Comparison of ENCODE assay signal across 13 cellular contexts in genomic region chr1:41221995-41222991, GRCh38. TPM values are rescaled to one million over a fixed set of nuclear protein-coding genes. Genes with fewer than 3 reads are reported as not detected.
DNase-seq lines count a peak whose midpoint lies in the region; ATAC-seq, FAIRE-seq and TF ChIP-seq lines count a peak whose summit lies in the region.
"Had no signal": no experiment of that assay in that cellular context is flagged by ENCODE, and none has a peak within 500 bp of the region (broad histone marks: within the 10 kb centered on the region; RNA-seq: fewer than 3 reads in every experiment).

No MANE protein-coding gene starts in this region.

- H3K27me3 ChIP-seq in heart left ventricle (no peaks in the 10 kb centered on the region), astrocyte (ENCODE audit: insufficient read depth, low read length) (no peaks in the 10 kb centered on the region)
- H3K27me3 ChIP-seq: BLaER1 treated with 17β-estradiol and CSF1 and Interleukin-3, amounts not matched to agents 10 nM and 100 nM had no signal

- no peak overlapping the region for H3K4me2 ChIP-seq in astrocyte (ENCODE audit: low read length)
- H3K4me2 ChIP-seq: BLaER1 treated with 17β-estradiol and CSF1 and Interleukin-3, amounts not matched to agents 10 nM and 100 nM had no signal

- H2AFZ ChIP-seq in astrocyte (ENCODE audit: low read depth, low read length) = no peak overlapping the region

- H3K27me3 Mint-ChIP-seq in astrocyte (ENCODE audit: low read depth, unreplicated experiment) (no peaks in the 10 kb centered on the region), type B pancreatic cell (no peaks in the 10 kb centered on the region)
- H3K27me3 Mint-ChIP-seq: activated T-helper 17 cell treated with anti-CD3 and anti-CD28 coated beads, Interleukin-2, amount 50 U/mL, for 72 hours had no signal

- H3K9ac ChIP-seq in astrocyte (ENCODE audit: low read length) = no peak overlapping the region
- H3K9ac ChIP-seq: BLaER1 treated with 17β-estradiol and CSF1 and Interleukin-3, amounts not matched to agents 10 nM and 100 nM had no signal

- peaks cover 24% of the 10 kb centered on the region for H3K79me2 ChIP-seq in astrocyte (ENCODE audit: insufficient read depth, low read length)

- TF ChIP-seq CTCF in heart left ventricle (IDR thresholded peaks at IDR 0.05) = no peak
- TF ChIP-seq CTCF in astrocyte (IDR thresholded peaks at IDR 0.05; ENCODE audit: insufficient read depth, low read depth, low read length) = no peak
- no peak for TF ChIP-seq CTCF in type B pancreatic cell (conservative IDR thresholded peaks at IDR 0.05)

- WGBS in heart left ventricle, 4 donors = 25 to 41% (median 40%) methylated on average over 2 of the region's 2 CpGs

- TF ChIP-seq POLR2A in heart left ventricle (IDR thresholded peaks at IDR 0.05) (no peak), GM18505 (IDR thresholded peaks at IDR 0.05; ENCODE audit: borderline replicate concordance, extremely low read depth, insufficient read depth, insufficient read length) (no peak)

- peaks cover 6% of the 10 kb centered on the region for H3K4me1 Mint-ChIP-seq in astrocyte (ENCODE audit: low read depth, unreplicated experiment)
- H3K4me1 Mint-ChIP-seq in type B pancreatic cell (ENCODE audit: unreplicated experiment) = peaks cover 6% of the 10 kb centered on the region

- H3K36me3 ChIP-seq in heart left ventricle (peaks cover 0 to 10% (median 0%) of the 10 kb centered on the region in 9 donors), astrocyte (ENCODE audit: insufficient read depth, low read length) (no peaks in the 10 kb centered on the region)

- H3K9me3 ChIP-seq in heart left ventricle (peaks cover 0 to 24% (median 7%) of the 10 kb centered on the region in 12 donors), astrocyte (ENCODE audit: insufficient read depth, low read depth, low read length) (no peaks in the 10 kb centered on the region)

- H3K27ac Mint-ChIP-seq in astrocyte (ENCODE audit: unreplicated experiment) (no peak overlapping the region), type B pancreatic cell (no peak overlapping the region)
- H3K27ac Mint-ChIP-seq: activated T-helper 17 cell treated with anti-CD3 and anti-CD28 coated beads, Interleukin-2, amount 50 U/mL, for 72 hours; T-helper 1 cell treated with Interleukin-12 subunit alpha and Interleukin-12 subunit beta and Interleukin-4 antibody, amounts not matched to agents 30 μg/mL and 1 μg/mL, for 36 hours had no signal

- DNase-seq in heart left ventricle (no peak), cardiac septum (ENCODE audit: low spot score) (no peak), NCI-H1105 treated with DMSO at 0.1 percent for 48 hours (lab: John Stamatoyannopoulos, UW) (peak; percentile 91), astrocyte (ENCODE audit: low read depth) (peak; percentile 10), cerebellar nuclear complex (lab: John Stamatoyannopoulos, UW) (no peak), type B pancreatic cell (ENCODE audit: extremely low spot score, unreplicated experiment) (no peak)
- DNase-seq: effector CD8-positive, alpha-beta T cell; islet precursor cell had no signal

- ATAC-seq in heart left ventricle = peak; percentile 36 to 70 (median 52)
- no peak for ATAC-seq in HG03025 (IDR thresholded peaks at IDR 0.05; ENCODE audit: low FRiP score, unreplicated experiment)
- ATAC-seq in GM18505 (IDR thresholded peaks at IDR 0.05; ENCODE audit: unreplicated experiment) = no peak
- ATAC-seq: activated T-helper 17 cell treated with anti-CD3 and anti-CD28 coated beads, Interleukin-2, amount 50 U/mL, for 72 hours had no signal

- no peak for FAIRE-seq in astrocyte (lab: Jason Lieb, UNC)

- intact Hi-C loops in heart left ventricle (cut with DNase I) (no loop called here), cardiac septum (cut with DNase I) (no loop called here)

- no peak overlapping the region for H3K4me3 ChIP-seq in heart left ventricle
- H3K4me3 ChIP-seq in astrocyte (ENCODE audit: insufficient read depth, low read depth, low read length) = no peak overlapping the region
- H3K4me3 ChIP-seq: BLaER1 treated with 17β-estradiol and CSF1 and Interleukin-3, amounts not matched to agents 10 nM and 100 nM had no signal

- H3K4me3 Mint-ChIP-seq in astrocyte (ENCODE audit: unreplicated experiment) (no peak overlapping the region), type B pancreatic cell (no peak overlapping the region)
- H3K4me3 Mint-ChIP-seq: activated T-helper 17 cell treated with anti-CD3 and anti-CD28 coated beads, Interleukin-2, amount 50 U/mL, for 72 hours; T-helper 1 cell treated with Interleukin-12 subunit alpha and Interleukin-12 subunit beta and Interleukin-4 antibody, amounts not matched to agents 30 μg/mL and 1 μg/mL, for 36 hours had no signal

- H3K36me3 Mint-ChIP-seq in astrocyte (ENCODE audit: low read depth, unreplicated experiment) = peaks cover 16% of the 10 kb centered on the region
- peaks cover 22% of the 10 kb centered on the region for H3K36me3 Mint-ChIP-seq in type B pancreatic cell

- peaks cover 5% of the 10 kb centered on the region for H3K9me3 Mint-ChIP-seq in astrocyte (ENCODE audit: unreplicated experiment)
- H3K9me3 Mint-ChIP-seq in type B pancreatic cell = peaks cover 5% of the 10 kb centered on the region

- H3K4me1 ChIP-seq in heart left ventricle (peaks cover 0 to 20% (median 8%) of the 10 kb centered on the region in 12 donors), astrocyte (ENCODE audit: insufficient read depth, low read length) (no peaks in the 10 kb centered on the region)

- H4K20me1 ChIP-seq in astrocyte (ENCODE audit: insufficient read depth, low read length) = peaks cover 23% of the 10 kb centered on the region

- H3K27ac ChIP-seq in heart left ventricle (no peak overlapping the region), astrocyte (ENCODE audit: low read depth, low read length) (no peak overlapping the region)
- H3K27ac ChIP-seq: BLaER1 treated with 17β-estradiol and CSF1 and Interleukin-3, amounts not matched to agents 10 nM and 100 nM had no signal

RNA-seq across cellular contexts. Expression of gene SCMH1, which starts 19.8 kb away (rescaled TPM):
- total RNA-seq in heart left ventricle = 10 to 100 TPM; 38.5 to 56.2 (median 43.0) TPM
- polyA plus RNA-seq in heart left ventricle = 10 to 100 TPM; 36.0 to 53.1 TPM
- 47.3 TPM for total RNA-seq in cardiac septum
- 18.0 and 18.4 TPM in 2 replicates for total RNA-seq in astrocyte
- 17.2 and 36.7 TPM in 2 replicates for total RNA-seq in type B pancreatic cell (ENCODE audit: low replicate concordance)

Comparison
In these comparisons a context has a peak if more than half of its experiments do, and no peak if none do; other contexts are left out.
1. ATAC-seq: peak in heart left ventricle (4 of 4); none in HG03025 (single experiment) and GM18505 (single experiment).
2. DNase-seq: peak in NCI-H1105 treated with DMSO at 0.1 percent for 48 hours (single experiment) and astrocyte (single experiment); none in heart left ventricle (0 of 5), cardiac septum (single experiment), cerebellar nuclear complex (0 of 2) and type B pancreatic cell (single experiment).